Comparison of ENCODE assay signal across 11 cellular contexts in genomic region chrX:112867570-112867969, GRCh38. TPM values are rescaled to one million over a fixed set of nuclear protein-coding genes. Genes with fewer than 3 reads are reported as not detected.
DNase-seq lines count a peak whose midpoint lies in the region; ATAC-seq, FAIRE-seq and TF ChIP-seq lines count a peak whose summit lies in the region.
"Had no signal": no experiment of that assay in that cellular context is flagged by ENCODE, and none has a peak within 500 bp of the region (broad histone marks: within the 10 kb centered on the region; RNA-seq: fewer than 3 reads in every experiment).

No MANE protein-coding gene starts in this region.

- POLR2A ChIA-PET in HepG2 (lab: Yijun Ruan, JAX) = no interaction called here

- H3K4me3 ChIP-seq in GM23338 (no peak overlapping the region), HepG2 (replicated peaks in 1 of 3; ENCODE audit: insufficient read depth in 1 of 3, low read depth in 2 of 3, low read length in 3 of 3) (no peak overlapping the region), vagina (no peak overlapping the region)

- H3K9me3 ChIP-seq in HepG2 (ENCODE audit: low read length) (no peaks in the 10 kb centered on the region), vagina (no peaks in the 10 kb centered on the region)

- H2AFZ ChIP-seq in GM23338 = no peak overlapping the region
- no peak overlapping the region for H2AFZ ChIP-seq in HepG2 (ENCODE audit: low read length)

- TF ChIP-seq EP300 in HepG2 (IDR thresholded peaks at IDR 0.05; ENCODE audit: low read depth in 2 of 2, low read length in 2 of 2) (no peak), HepG2 (CRISPR knock-in tag; IDR thresholded peaks at IDR 0.05; ENCODE audit: borderline replicate concordance) (no peak)

- H3K36me3 ChIP-seq in GM23338 (ENCODE audit: insufficient read depth) (no peaks in the 10 kb centered on the region), HepG2 (replicated peaks in 1 of 2; ENCODE audit: control insufficient read depth in 1 of 2, insufficient read depth in 2 of 2, low read length in 2 of 2) (no peaks in the 10 kb centered on the region), vagina (no peaks in the 10 kb centered on the region)

- 0% methylated on average over 2 of the region's 2 CpGs for WGBS in HepG2 (ENCODE audit: low lambda C conversion rate)

- H3K27ac Mint-ChIP-seq in GM23338 = no peak overlapping the region
- H3K27ac Mint-ChIP-seq: activated T-helper 2 cell treated with anti-CD3 and anti-CD28 coated beads, Interferon-gamma antibody, Interleukin-2, Interleukin-4, amounts not matched to agents 10 μg/mL and 5 μg/mL and 100 μg/mL, durations not matched to agents 14 hours and 24 hours and 36 hours had no signal

- intact Hi-C loops in HepG2 (cut with micrococcal nuclease; ENCODE audit: unreplicated experiment) (no loop called here), vagina (cut with DNase I) (no loop called here)

- H3K9ac ChIP-seq in HepG2 (ENCODE audit: insufficient read depth, low read depth, low read length) = no peak overlapping the region
- H3K9ac ChIP-seq: KMS-11 had no signal

- H3K4me1 ChIP-seq in GM23338 (ENCODE audit: insufficient read depth) = no peaks in the 10 kb centered on the region
- no peaks in the 10 kb centered on the region for H3K4me1 ChIP-seq in HepG2 (ENCODE audit: insufficient read depth, low read length)
- no peaks in the 10 kb centered on the region for H3K4me1 ChIP-seq in vagina

- in situ Hi-C loops in HepG2 (cut with HindIII; ENCODE audit: extremely low pct_ligation_motif_present, low pct_unique_long_range_greater_than_20kb) = no loop called here

- TF ChIP-seq CTCF in GM23338 (conservative IDR thresholded peaks at IDR 0.05; ENCODE audit: low read depth in 2 of 2) (peak; percentile 20 to 25; a peak in 3 of 4 replicates), HepG2 (CRISPR knock-in tag; IDR thresholded peaks at IDR 0.05) (no peak), vagina (IDR thresholded peaks at IDR 0.05) (no peak)

- no peaks in the 10 kb centered on the region for H3K27me3 ChIP-seq in GM23338 (ENCODE audit: insufficient read depth)
- H3K27me3 ChIP-seq in HepG2 (ENCODE audit: control insufficient read depth in 1 of 2, insufficient read depth in 2 of 2, low read length in 2 of 2) = no peaks in the 10 kb centered on the region
- H3K27me3 ChIP-seq in vagina = no peaks in the 10 kb centered on the region

- peak; percentile 59 for FAIRE-seq in HepG2 (lab: Jason Lieb, UNC)
- FAIRE-seq: TTC549 had no signal

- no peaks in the 10 kb centered on the region for H3K36me3 Mint-ChIP-seq in GM23338 (ENCODE audit: low read depth)
- H3K36me3 Mint-ChIP-seq in activated T-cell treated with anti-CD3 and anti-CD28 coated beads, Interleukin-2, amount 50 U/mL, for 4 hours (ENCODE audit: insufficient read depth) = no peaks in the 10 kb centered on the region

- no peaks in the 10 kb centered on the region for H3K9me2 ChIP-seq in GM23338 (ENCODE audit: insufficient read depth)

- H4K20me1 ChIP-seq in GM23338 (replicated peaks; ENCODE audit: insufficient read depth) = no peaks in the 10 kb centered on the region
- no peaks in the 10 kb centered on the region for H4K20me1 ChIP-seq in HepG2 (ENCODE audit: insufficient read depth, low read length)

- peaks cover 6% of the 10 kb centered on the region; the same call in 2 of the 3 replicates for H3K4me1 Mint-ChIP-seq in GM23338
- H3K4me1 Mint-ChIP-seq in activated T-cell treated with anti-CD3 and anti-CD28 coated beads, Interleukin-2, amount 50 U/mL, for 4 hours (ENCODE audit: low read depth) = no peaks in the 10 kb centered on the region

- CTCF ChIA-PET in HepG2 (lab: Yijun Ruan, JAX; ENCODE audit: low intra/inter-chr PET ratio, low total read pairs) = no interaction called here

- no peaks in the 10 kb centered on the region for H3K79me2 ChIP-seq in GM23338 (replicated peaks; ENCODE audit: insufficient read depth)
- H3K79me2 ChIP-seq in HepG2 (ENCODE audit: insufficient read depth, low read length) = no peaks in the 10 kb centered on the region

- BruUV-seq in HepG2 (replicated peaks; lab: Mats Ljungman, UMichigan) = no TSS peak

- H3K4me3 Mint-ChIP-seq in GM23338 = no peak overlapping the region
- no peak overlapping the region for H3K4me3 Mint-ChIP-seq in activated T-cell treated with anti-CD3 and anti-CD28 coated beads, Interleukin-2, amount 50 U/mL, for 4 hours

- no peak for TF ChIP-seq RAD21 in HepG2 (CRISPR knock-in tag; IDR thresholded peaks at IDR 0.05)

- H3K9me3 Mint-ChIP-seq in GM23338 = no peaks in the 10 kb centered on the region
- no peaks in the 10 kb centered on the region for H3K9me3 Mint-ChIP-seq in activated T-cell treated with anti-CD3 and anti-CD28 coated beads, Interleukin-2, amount 50 U/mL, for 4 hours
- H3K9me3 Mint-ChIP-seq: activated T-helper 2 cell treated with anti-CD3 and anti-CD28 coated beads, Interferon-gamma antibody, Interleukin-2, Interleukin-4, amounts not matched to agents 10 μg/mL and 5 μg/mL and 100 μg/mL, durations not matched to agents 14 hours and 24 hours and 36 hours had no signal

- H3K27me3 Mint-ChIP-seq in GM23338 (ENCODE audit: insufficient read depth, low read depth, poor library complexity) = no peaks in the 10 kb centered on the region
- H3K27me3 Mint-ChIP-seq in activated T-cell treated with anti-CD3 and anti-CD28 coated beads, Interleukin-2, amount 50 U/mL, for 4 hours (ENCODE audit: low read depth) = no peaks in the 10 kb centered on the region

- no peak overlapping the region for H3K4me2 ChIP-seq in GM23338
- H3K4me2 ChIP-seq in HepG2 (ENCODE audit: low read depth, low read length) = no peak overlapping the region
- H3K4me2 ChIP-seq: KMS-11 had no signal

- DNase-seq in GM23338 (ENCODE audit: low spot score) (peak; percentile 61), HepG2 (ENCODE audit: low spot score) (no peak), vagina (ENCODE audit: extremely low spot score in 2 of 2) (no peak), foreskin melanocyte (no peak)
- DNase-seq in activated T-cell treated with anti-CD3 and anti-CD28 coated beads, Interleukin-2, amount 50 U/mL, for 4 hours = no peak
- DNase-seq in activated CD8-positive, alpha-beta memory T cell treated with anti-CD3 and anti-CD28 coated beads, Interleukin-2, amount 50 U/mL, for 4 hours = no peak

- H3K27ac ChIP-seq in GM23338 (ENCODE audit: low read depth) (no peak overlapping the region), HepG2 (ENCODE audit: extremely low read length, insufficient read depth, low read length) (no peak overlapping the region), vagina (no peak overlapping the region)
- H3K27ac ChIP-seq: KMS-11 had no signal

- no peaks in the 10 kb centered on the region for H3F3A ChIP-seq in GM23338 (replicated peaks; ENCODE audit: low read depth)

- ATAC-seq in GM18861 (IDR thresholded peaks at IDR 0.05; ENCODE audit: unreplicated experiment) (peak; percentile 93), GM23338 (peak; percentile 98), HG03520 (IDR thresholded peaks at IDR 0.05; ENCODE audit: unreplicated experiment) (peak; percentile 80), HepG2 (peak; percentile 88)
- ATAC-seq in activated T-cell treated with anti-CD3 and anti-CD28 coated beads, Interleukin-2, amount 50 U/mL, for 4 hours = no peak

- TF ChIP-seq POLR2A in HepG2 (IDR thresholded peaks at IDR 0.05; ENCODE audit: insufficient read depth in 1 of 2, low read depth in 2 of 2, low read length in 2 of 2) = no peak
- no peak for TF ChIP-seq POLR2A in vagina (IDR thresholded peaks at IDR 0.05)

TF ChIP-seq in GM23338, 12 proteins besides CTCF, POLR2A, EP300 and RAD21:
- no peak for TF ChIP-seq POLR2AphosphoS5 (IDR thresholded peaks at IDR 0.05; ENCODE audit: low read depth)
- TF ChIP-seq CREB1 (CRISPR knock-in tag; IDR thresholded peaks at IDR 0.05; ENCODE audit: low read depth) = no peak
- TF ChIP-seq STAT1 (IDR thresholded peaks at IDR 0.05; ENCODE audit: unreplicated experiment) = no peak
- no peak for TF ChIP-seq EZH2 (IDR thresholded peaks at IDR 0.05; ENCODE audit: low read depth, unreplicated experiment)
TF ChIP-seq in GM23338: peak in this region for 0.

TF ChIP-seq in HepG2, 621 proteins besides CTCF, POLR2A, EP300 and RAD21 (continues in another document):
- TF ChIP-seq CHD2 (IDR thresholded peaks at IDR 0.05; ENCODE audit: low read depth, low read length) = no peak
- no peak for TF ChIP-seq HNRNPLL (IDR thresholded peaks at IDR 0.05; ENCODE audit: low read depth, low read length, poor library complexity, severe bottlenecking)
- TF ChIP-seq PRPF4 (IDR thresholded peaks at IDR 0.05; ENCODE audit: low read depth, low read length, poor library complexity, severe bottlenecking) = no peak
- TF ChIP-seq ARNT (IDR thresholded peaks at IDR 0.05) = no peak
- TF ChIP-seq ZNF354B (CRISPR knock-in tag; IDR thresholded peaks at IDR 0.05) = no peak
- no peak for TF ChIP-seq ZNF629 (CRISPR knock-in tag; conservative IDR thresholded peaks at IDR 0.05)

RNA-seq across cellular contexts. Expression of gene AMOT, which starts 26.9 kb away (rescaled TPM):
- 3.6 and 5.4 TPM in 2 replicates for total RNA-seq in GM23338 (2014; rRNA removed; shearing (Covaris generic))
- polyA plus RNA-seq in GM23338 (2016; fragmentation: Nextera tagmentation; extraction: Ambion mirVana) (2.0 and 2.1 TPM in 2 replicates), HepG2 (2011; rRNA removed) (0.13 and 0.39 TPM in 2 replicates)
- total RNA-seq in HepG2 (2016; rRNA removed; fragmentation: Illumina TruSeq; extraction: Trizol) (0.83 and 0.91 TPM in 2 replicates), vagina (9.8 TPM)
- total RNA-seq in HepG2 (2016; cell fraction: cytosol; rRNA removed; fragmentation: Illumina TruSeq; extraction: Trizol; ENCODE audit: low read depth) = 0.10 and 0.18 TPM in 2 replicates
- total RNA-seq in HepG2 (2016; cell fraction: insoluble cytoplasmic fraction; rRNA removed; fragmentation: Illumina TruSeq; extraction: Trizol) = 1.00 and 1.2 TPM in 2 replicates
- total RNA-seq in HepG2 (2016; cell fraction: membrane; rRNA removed; fragmentation: Illumina TruSeq; extraction: Trizol) = 0.28 and 0.79 TPM in 2 replicates
- 0.60 and 0.65 TPM in 2 replicates for total RNA-seq in HepG2 (2016; cell fraction: nucleus; rRNA removed; fragmentation: Illumina TruSeq; extraction: Trizol)
- polyA plus RNA-seq in HepG2 (2011; cell fraction: cytosol; rRNA removed) = 0.05 and 0.14 TPM in 2 replicates
- polyA plus RNA-seq in HepG2 (2011; cell fraction: nucleus; rRNA removed) = 0.05 and 0.29 TPM in 2 replicates
- polyA plus RNA-seq in HepG2 (2012) = 0.17 TPM in 1 of 2 replicates, not detected in the other
- 0.03 and 0.06 TPM in 2 replicates for polyA plus RNA-seq in HepG2 (2016; cell fraction: cytosol; fragmentation: Illumina TruSeq; extraction: Trizol; ENCODE audit: low read depth)
- polyA plus RNA-seq in HepG2 (2016; cell fraction: insoluble cytoplasmic fraction; fragmentation: Illumina TruSeq; extraction: Trizol; ENCODE audit: low read depth) = 0.80 and 0.97 TPM in 2 replicates
- 0.08 and 0.15 TPM in 2 replicates for polyA plus RNA-seq in HepG2 (2016; cell fraction: membrane; fragmentation: Illumina TruSeq; extraction: Trizol; ENCODE audit: low read depth)
- polyA plus RNA-seq in HepG2 (2016; cell fraction: nucleus; fragmentation: Illumina TruSeq; extraction: Trizol; ENCODE audit: insufficient read depth, low read depth) = 0.59 TPM in 2 replicates
- 0.72 TPM in 1 of 2 replicates, not detected in the other for polyA minus RNA-seq in HepG2 (2011; rRNA and poly(A)+ RNA removed; ENCODE audit: low replicate concordance)
- 0.09 and 0.40 TPM in 2 replicates for polyA minus RNA-seq in HepG2 (2011; cell fraction: cytosol; rRNA and poly(A)+ RNA removed)
- 0.13 and 0.87 TPM in 2 replicates for polyA minus RNA-seq in HepG2 (2011; cell fraction: nucleus; rRNA and poly(A)+ RNA removed)
- 1 to 10 TPM in 2 of 3 donors, under 1 TPM in 1; 0.56 to 1.3 (median 1.0) TPM for total RNA-seq in activated T-cell treated with anti-CD3 and anti-CD28 coated beads, Interleukin-2, amount 50 U/mL, for 4 hours

Comparison
In these comparisons a context has a peak if more than half of its experiments do, and no peak if none do; other contexts are left out.
1. ATAC-seq: peak in GM18861 (single experiment), GM23338 (single experiment), HG03520 (single experiment) and HepG2 (single experiment); none in activated T-cell treated with anti-CD3 and anti-CD28 coated beads, Interleukin-2, amount 50 U/mL, for 4 hours (0 of 2).
2. CTCF ChIP-seq: peak in GM23338 (2 of 2); none in HepG2 (single experiment) and vagina (0 of 3).